In the genomic region with DNA sequence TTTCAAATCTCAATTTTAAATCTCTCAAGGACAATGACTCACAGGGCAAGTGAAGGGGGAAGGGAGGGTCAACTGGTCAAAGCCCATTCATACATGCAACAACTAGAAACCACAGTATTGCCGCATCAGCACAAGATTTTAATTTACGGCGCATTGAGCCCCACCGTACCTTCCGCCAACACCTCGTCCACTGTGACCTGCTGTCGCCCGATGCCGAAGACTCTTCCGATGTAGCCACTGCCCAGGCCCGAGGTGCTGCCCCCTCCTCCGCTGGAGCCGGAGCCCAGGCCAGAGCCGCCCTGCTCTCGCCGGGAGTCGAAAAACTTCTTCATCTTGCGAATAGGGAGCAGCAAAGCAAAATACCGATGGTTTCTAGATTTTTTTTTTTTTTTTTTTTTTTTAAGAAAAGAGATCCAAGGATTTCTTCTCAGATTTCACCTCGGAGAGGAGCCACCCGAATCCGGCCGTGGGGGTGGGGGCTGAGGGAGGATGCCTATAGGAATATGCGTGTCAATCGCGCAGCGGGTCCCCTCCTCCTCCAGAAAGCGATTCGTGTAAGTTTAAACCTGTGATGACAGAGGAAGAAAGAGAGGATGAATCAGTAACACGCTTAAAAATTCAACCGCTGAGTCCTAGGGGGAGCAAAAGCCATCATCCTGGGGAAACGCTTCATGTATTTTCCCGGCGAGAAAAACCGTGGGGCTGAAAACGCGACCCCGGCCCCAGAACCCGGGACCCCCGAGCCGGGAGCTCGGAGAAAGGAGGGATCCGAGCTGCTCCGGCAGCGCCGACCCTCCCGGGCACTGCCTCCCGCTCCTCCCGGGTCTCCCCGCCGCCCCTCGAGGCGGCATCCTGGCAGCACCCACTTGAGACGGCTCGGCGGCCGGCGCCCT, we compare ENCODE assay signal across 1 cellular context.
TF ChIP-seq lines count a peak whose summit lies in the region.

No MANE protein-coding gene starts in this region.

TF ChIP-seq in K562, 482 proteins besides CTCF, POLR2A, EP300 and RAD21 (continued from another document):
- TF ChIP-seq, protein P1, sequence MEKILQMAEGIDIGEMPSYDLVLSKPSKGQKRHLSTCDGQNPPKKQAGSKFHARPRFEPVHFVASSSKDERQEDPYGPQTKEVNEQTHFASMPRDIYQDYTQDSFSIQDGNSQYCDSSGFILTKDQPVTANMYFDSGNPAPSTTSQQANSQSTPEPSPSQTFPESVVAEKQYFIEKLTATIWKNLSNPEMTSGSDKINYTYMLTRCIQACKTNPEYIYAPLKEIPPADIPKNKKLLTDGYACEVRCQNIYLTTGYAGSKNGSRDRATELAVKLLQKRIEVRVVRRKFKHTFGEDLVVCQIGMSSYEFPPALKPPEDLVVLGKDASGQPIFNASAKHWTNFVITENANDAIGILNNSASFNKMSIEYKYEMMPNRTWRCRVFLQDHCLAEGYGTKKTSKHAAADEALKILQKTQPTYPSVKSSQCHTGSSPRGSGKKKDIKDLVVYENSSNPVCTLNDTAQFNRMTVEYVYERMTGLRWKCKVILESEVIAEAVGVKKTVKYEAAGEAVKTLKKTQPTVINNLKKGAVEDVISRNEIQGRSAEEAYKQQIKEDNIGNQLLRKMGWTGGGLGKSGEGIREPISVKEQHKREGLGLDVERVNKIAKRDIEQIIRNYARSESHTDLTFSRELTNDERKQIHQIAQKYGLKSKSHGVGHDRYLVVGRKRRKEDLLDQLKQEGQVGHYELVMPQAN (IDR thresholded peaks at IDR 0.05; ENCODE audit: borderline replicate concordance), result peak; percentile 41; the same call in 1 of the 2 replicates
- TF ChIP-seq, protein P2, sequence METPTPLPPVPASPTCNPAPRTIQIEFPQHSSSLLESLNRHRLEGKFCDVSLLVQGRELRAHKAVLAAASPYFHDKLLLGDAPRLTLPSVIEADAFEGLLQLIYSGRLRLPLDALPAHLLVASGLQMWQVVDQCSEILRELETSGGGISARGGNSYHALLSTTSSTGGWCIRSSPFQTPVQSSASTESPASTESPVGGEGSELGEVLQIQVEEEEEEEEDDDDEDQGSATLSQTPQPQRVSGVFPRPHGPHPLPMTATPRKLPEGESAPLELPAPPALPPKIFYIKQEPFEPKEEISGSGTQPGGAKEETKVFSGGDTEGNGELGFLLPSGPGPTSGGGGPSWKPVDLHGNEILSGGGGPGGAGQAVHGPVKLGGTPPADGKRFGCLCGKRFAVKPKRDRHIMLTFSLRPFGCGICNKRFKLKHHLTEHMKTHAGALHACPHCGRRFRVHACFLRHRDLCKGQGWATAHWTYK (CRISPR knock-in tag; IDR thresholded peaks at IDR 0.05), result 0 out of 2 replicates have a peak, but pooled peaks have one; percentile 17
- peak; percentile 92 for TF ChIP-seq RBM22 (IDR thresholded peaks at IDR 0.05; ENCODE audit: low read depth, low read length, poor library complexity, severe bottlenecking)
- peak; percentile 77 for TF ChIP-seq CEBPB (tag; IDR thresholded peaks at IDR 0.05)
- peak; percentile 38; the same call in 1 of the 2 replicates for TF ChIP-seq ZFX (CRISPR knock-in tag; IDR thresholded peaks at IDR 0.05)
- TF ChIP-seq ZNF274 (IDR thresholded peaks at IDR 0.05; ENCODE audit: borderline replicate concordance, low read depth, low read length), result peak; percentile 20; the same call in 1 of the 2 replicates
- no peak for TF ChIP-seq KDM4B (IDR thresholded peaks at IDR 0.05; ENCODE audit: borderline replicate concordance in 2 of 2, low read depth in 1 of 2)
- TF ChIP-seq, protein P3, sequence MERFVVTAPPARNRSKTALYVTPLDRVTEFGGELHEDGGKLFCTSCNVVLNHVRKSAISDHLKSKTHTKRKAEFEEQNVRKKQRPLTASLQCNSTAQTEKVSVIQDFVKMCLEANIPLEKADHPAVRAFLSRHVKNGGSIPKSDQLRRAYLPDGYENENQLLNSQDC (CRISPR knock-in tag; IDR thresholded peaks at IDR 0.05), result no peak
- no peak for TF ChIP-seq MAZ (CRISPR knock-in tag; conservative IDR thresholded peaks at IDR 0.05 in 1 of 2, IDR thresholded peaks at IDR 0.05 in 1 of 2)
- TF ChIP-seq BCOR (IDR thresholded peaks at IDR 0.05), result peak; percentile 50; the same call in 1 of the 2 replicates
- TF ChIP-seq GTF2E2 (tag; IDR thresholded peaks at IDR 0.05), result peak; percentile 82
- TF ChIP-seq, protein P4, sequence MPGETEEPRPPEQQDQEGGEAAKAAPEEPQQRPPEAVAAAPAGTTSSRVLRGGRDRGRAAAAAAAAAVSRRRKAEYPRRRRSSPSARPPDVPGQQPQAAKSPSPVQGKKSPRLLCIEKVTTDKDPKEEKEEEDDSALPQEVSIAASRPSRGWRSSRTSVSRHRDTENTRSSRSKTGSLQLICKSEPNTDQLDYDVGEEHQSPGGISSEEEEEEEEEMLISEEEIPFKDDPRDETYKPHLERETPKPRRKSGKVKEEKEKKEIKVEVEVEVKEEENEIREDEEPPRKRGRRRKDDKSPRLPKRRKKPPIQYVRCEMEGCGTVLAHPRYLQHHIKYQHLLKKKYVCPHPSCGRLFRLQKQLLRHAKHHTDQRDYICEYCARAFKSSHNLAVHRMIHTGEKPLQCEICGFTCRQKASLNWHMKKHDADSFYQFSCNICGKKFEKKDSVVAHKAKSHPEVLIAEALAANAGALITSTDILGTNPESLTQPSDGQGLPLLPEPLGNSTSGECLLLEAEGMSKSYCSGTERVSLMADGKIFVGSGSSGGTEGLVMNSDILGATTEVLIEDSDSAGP (CRISPR knock-in tag; IDR thresholded peaks at IDR 0.05), result no peak
- TF ChIP-seq ZKSCAN8 (CRISPR knock-in tag; IDR thresholded peaks at IDR 0.05), result no peak
- TF ChIP-seq TAF7 (tag; IDR thresholded peaks at IDR 0.05), result peak; percentile 53; the same call in 1 of the 2 replicates
- TF ChIP-seq, protein P5, sequence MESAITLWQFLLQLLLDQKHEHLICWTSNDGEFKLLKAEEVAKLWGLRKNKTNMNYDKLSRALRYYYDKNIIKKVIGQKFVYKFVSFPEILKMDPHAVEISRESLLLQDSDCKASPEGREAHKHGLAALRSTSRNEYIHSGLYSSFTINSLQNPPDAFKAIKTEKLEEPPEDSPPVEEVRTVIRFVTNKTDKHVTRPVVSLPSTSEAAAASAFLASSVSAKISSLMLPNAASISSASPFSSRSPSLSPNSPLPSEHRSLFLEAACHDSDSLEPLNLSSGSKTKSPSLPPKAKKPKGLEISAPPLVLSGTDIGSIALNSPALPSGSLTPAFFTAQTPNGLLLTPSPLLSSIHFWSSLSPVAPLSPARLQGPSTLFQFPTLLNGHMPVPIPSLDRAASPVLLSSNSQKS (CRISPR knock-in tag; IDR thresholded peaks at IDR 0.05), result no peak
- TF ChIP-seq ZNF12 (CRISPR knock-in tag; IDR thresholded peaks at IDR 0.05), result no peak
- TF ChIP-seq EP400 (IDR thresholded peaks at IDR 0.05), result peak; percentile 82
- TF ChIP-seq RBFOX2 (IDR thresholded peaks at IDR 0.05; ENCODE audit: low read depth, low read length), result peak; percentile 96
- TF ChIP-seq, protein P6, sequence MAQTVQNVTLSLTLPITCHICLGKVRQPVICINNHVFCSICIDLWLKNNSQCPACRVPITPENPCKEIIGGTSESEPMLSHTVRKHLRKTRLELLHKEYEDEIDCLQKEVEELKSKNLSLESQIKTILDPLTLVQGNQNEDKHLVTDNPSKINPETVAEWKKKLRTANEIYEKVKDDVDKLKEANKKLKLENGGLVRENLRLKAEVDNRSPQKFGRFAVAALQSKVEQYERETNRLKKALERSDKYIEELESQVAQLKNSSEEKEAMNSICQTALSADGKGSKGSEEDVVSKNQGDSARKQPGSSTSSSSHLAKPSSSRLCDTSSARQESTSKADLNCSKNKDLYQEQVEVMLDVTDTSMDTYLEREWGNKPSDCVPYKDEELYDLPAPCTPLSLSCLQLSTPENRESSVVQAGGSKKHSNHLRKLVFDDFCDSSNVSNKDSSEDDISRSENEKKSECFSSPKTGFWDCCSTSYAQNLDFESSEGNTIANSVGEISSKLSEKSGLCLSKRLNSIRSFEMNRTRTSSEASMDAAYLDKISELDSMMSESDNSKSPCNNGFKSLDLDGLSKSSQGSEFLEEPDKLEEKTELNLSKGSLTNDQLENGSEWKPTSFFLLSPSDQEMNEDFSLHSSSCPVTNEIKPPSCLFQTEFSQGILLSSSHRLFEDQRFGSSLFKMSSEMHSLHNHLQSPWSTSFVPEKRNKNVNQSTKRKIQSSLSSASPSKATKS (CRISPR knock-in tag; IDR thresholded peaks at IDR 0.05), result no peak
- TF ChIP-seq, protein P7, sequence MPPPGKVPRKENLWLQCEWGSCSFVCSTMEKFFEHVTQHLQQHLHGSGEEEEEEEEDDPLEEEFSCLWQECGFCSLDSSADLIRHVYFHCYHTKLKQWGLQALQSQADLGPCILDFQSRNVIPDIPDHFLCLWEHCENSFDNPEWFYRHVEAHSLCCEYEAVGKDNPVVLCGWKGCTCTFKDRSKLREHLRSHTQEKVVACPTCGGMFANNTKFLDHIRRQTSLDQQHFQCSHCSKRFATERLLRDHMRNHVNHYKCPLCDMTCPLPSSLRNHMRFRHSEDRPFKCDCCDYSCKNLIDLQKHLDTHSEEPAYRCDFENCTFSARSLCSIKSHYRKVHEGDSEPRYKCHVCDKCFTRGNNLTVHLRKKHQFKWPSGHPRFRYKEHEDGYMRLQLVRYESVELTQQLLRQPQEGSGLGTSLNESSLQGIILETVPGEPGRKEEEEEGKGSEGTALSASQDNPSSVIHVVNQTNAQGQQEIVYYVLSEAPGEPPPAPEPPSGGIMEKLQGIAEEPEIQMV (tag; conservative IDR thresholded peaks at IDR 0.05; ENCODE audit: low read depth), result no peak
